Comparison of ENCODE assay signal across 19 cellular contexts in the genomic region with DNA sequence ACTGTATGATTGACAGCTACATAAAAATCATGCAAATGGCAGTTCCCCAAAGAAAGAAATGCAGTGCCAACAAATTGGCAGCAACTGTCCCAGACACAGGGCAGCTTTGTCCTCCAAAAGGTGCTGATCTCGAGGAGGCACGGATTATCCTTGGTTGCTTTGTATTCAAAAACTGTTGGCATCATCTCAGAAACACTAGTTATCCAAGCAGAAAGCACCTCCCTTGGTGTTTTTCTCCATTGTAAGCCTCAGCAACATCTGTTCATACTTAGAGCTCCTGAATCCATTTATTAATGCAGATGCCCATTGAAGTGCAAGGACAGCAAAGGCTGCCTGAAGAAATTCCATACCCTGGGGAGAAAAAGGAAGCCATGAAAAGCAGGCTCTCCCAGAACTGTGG. TPM values are rescaled to one million over a fixed set of nuclear protein-coding genes. Genes with fewer than 3 reads are reported as not detected.
DNase-seq lines count a peak whose midpoint lies in the region; ATAC-seq and TF ChIP-seq lines count a peak whose summit lies in the region.
"Had no signal": no experiment of that assay in that cellular context is flagged by ENCODE, and none has a peak within 500 bp of the region (broad histone marks: within the 10 kb centered on the region; RNA-seq: fewer than 3 reads in every experiment).

No MANE protein-coding gene starts in this region.

- DNase-seq in D341Med (ENCODE audit: low spot score), result peak; percentile 63
- peak; percentile 44 for DNase-seq in DMS 273 treated with DMSO at 0.1 percent for 48 hours (lab: John Stamatoyannopoulos, UW)
- DNase-seq in NCI-H446 treated with DMSO at 0.1 percent for 48 hours (lab: John Stamatoyannopoulos, UW), result peak; percentile 70
- peak; percentile 79 for DNase-seq in NCI-H82 treated with DMSO at 0.1 percent for 48 hours (lab: John Stamatoyannopoulos, UW; ENCODE audit: unreplicated experiment)
- DNase-seq in NCI-H2081 (lab: John Stamatoyannopoulos, UW), result no peak
- no peak for DNase-seq in activated T-cell treated with anti-CD3 and anti-CD28 coated beads, Interleukin-2, amount 50 U/mL, for 48 hours
- DNase-seq in PC-3, result no peak
- DNase-seq in left lobe of liver (ENCODE audit: low spot score), result no peak
- DNase-seq: AML-193; Caco-2; CD4-positive, alpha-beta T cell; DMS53; GDM1; HCEC 1CT; KBM-7 had no signal

- H3K4me2 ChIP-seq in PC-3 (ENCODE audit: low read length), result no peak overlapping the region
- H3K4me2 ChIP-seq: GM23338 had no signal

- no peaks in the 10 kb centered on the region for H3K9me3 ChIP-seq in PC-3 (ENCODE audit: low read length)
- H3K9me3 ChIP-seq: Caco-2 had no signal

- H3K9me2 ChIP-seq in PC-3 (replicated peaks; ENCODE audit: low read length), result no peaks in the 10 kb centered on the region

- no peak for ATAC-seq in PC-3
- no peak for ATAC-seq in left lobe of liver
- ATAC-seq: GM23338, HepG2 had no signal

- POLR2A ChIA-PET in PC-3 (lab: Charles Lee; ENCODE audit: unreplicated experiment), result no interaction called here

- no peak overlapping the region for H3K27ac ChIP-seq in PC-3 (ENCODE audit: low read length)
- H3K27ac ChIP-seq: C4-2B had no signal

- BruUV-seq in PC-3 (replicated peaks; lab: Mats Ljungman, UMichigan), result no TSS peak

- no peaks in the 10 kb centered on the region for H3K36me3 ChIP-seq in PC-3 (ENCODE audit: low read depth, low read length)

- H3K4me1 ChIP-seq in PC-3 (ENCODE audit: insufficient read depth, low read length), result no peaks in the 10 kb centered on the region
- H3K4me1 ChIP-seq: Caco-2 had no signal

- no peaks in the 10 kb centered on the region for H3K79me2 ChIP-seq in PC-3 (ENCODE audit: low read length)

- H4K20me1 ChIP-seq in PC-3 (ENCODE audit: low read length), result no peaks in the 10 kb centered on the region

- H2AFZ ChIP-seq in PC-3 (ENCODE audit: low read length), result no peak overlapping the region
- H2AFZ ChIP-seq: GM23338 had no signal

- H3F3A ChIP-seq in PC-3 (ENCODE audit: low read length, unreplicated experiment), result no peaks in the 10 kb centered on the region

- no peak overlapping the region for H3K9ac ChIP-seq in PC-3 (ENCODE audit: low read length)

- no peak for TF ChIP-seq CTCF in PC-3 (conservative IDR thresholded peaks at IDR 0.05; ENCODE audit: low read depth, low read length)

- no peak overlapping the region for H3K4me3 ChIP-seq in PC-3 (ENCODE audit: low read length)
- H3K4me3 ChIP-seq: GM23338 had no signal

- 0 out of 2 replicates have a peak, but pooled peaks cover 5% of the 10 kb centered on the region for H3K27me3 ChIP-seq in PC-3 (ENCODE audit: low read length)

- intact Hi-C loops in PC-3 (cut with micrococcal nuclease), result no loop called here

- CTCF ChIA-PET in PC-3 (lab: Charles Lee), result no interaction called here

RNA-seq across cellular contexts. Expression of a gene that starts 1.1 kb away (rescaled TPM):
- not detected in 2 replicates for total RNA-seq in PC-3 (2014; rRNA removed)
- total RNA-seq in left lobe of liver, result not detected
- total RNA-seq: Caco-2; CD4-positive, alpha-beta T cell; Daoy; GM23338; HepG2 had no signal

Comparison
In these comparisons a context has a peak if more than half of its experiments do, and no peak if none do; other contexts are left out.
1. DNase-seq: peak in D341Med (single experiment), DMS 273 treated with DMSO at 0.1 percent for 48 hours (single experiment), NCI-H446 treated with DMSO at 0.1 percent for 48 hours (single experiment) and NCI-H82 treated with DMSO at 0.1 percent for 48 hours (single experiment); none in NCI-H2081 (0 of 2), activated T-cell treated with anti-CD3 and anti-CD28 coated beads, Interleukin-2, amount 50 U/mL, for 48 hours (0 of 2), PC-3 (single experiment) and left lobe of liver (single experiment).